ENCODE assay signal across 21 cellular contexts in the genomic region with DNA sequence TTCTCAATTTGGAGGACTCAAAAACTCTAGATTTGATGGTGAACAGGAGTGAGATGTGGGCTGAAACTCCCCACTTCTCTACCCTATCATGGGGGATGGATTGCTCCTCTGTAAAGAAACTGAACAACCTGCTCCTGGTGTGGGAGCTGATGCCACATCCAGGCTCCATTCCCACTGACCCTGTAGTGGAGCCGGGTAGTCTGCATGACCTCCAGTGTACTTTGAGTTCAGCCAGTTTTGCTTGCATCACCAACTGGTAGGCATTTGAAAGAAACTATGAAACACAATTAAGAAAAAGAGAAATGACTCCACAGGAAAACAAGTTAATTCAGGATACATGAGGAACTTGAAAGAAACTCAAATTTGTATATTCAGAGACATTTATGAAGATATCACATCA.
"Had no signal": no experiment of that assay in that cellular context is flagged by ENCODE, and none has a peak within 500 bp of the region (broad histone marks: within the 10 kb centered on the region; RNA-seq: fewer than 3 reads in every experiment).

No MANE protein-coding gene starts in this region.

- ATAC-seq: activated CD4-positive, CD25-positive, alpha-beta regulatory T cell treated with anti-CD3 and anti-CD28 coated beads, Interleukin-2, amount 50 U/mL, for 24 hours; activated CD8-positive, alpha-beta T cell treated with anti-CD3 and anti-CD28 coated beads for 36 hours; activated naive CD8-positive, alpha-beta T cell treated with anti-CD3 and anti-CD28 coated beads, Interleukin-2, amount 50 U/mL, for 24 hours; heart right ventricle; natural killer cell treated with Interleukin-12 subunit alpha and Interleukin-12 subunit beta and Interleukin-15 and Interleukin-18, amount 100 ng/mL, for 72 hours; stimulated activated naive CD8-positive, alpha-beta T cell treated with anti-CD3 and anti-CD28 coated beads, Interleukin-15, Interleukin-2, amounts not matched to agents 100 U/mL and 50 U/mL, for 24 hours had no signal

- H3K27me3 ChIP-seq: heart right ventricle, ovary, right atrium auricular region had no signal

- H3K4me1 ChIP-seq: prostate gland had no signal

- H3K36me3 ChIP-seq: heart right ventricle, ovary, prostate gland, right atrium auricular region had no signal

- H3K27ac ChIP-seq: heart right ventricle, ovary, prostate gland, right atrium auricular region, VCaP had no signal

- H3K4me3 ChIP-seq: heart right ventricle, ovary, prostate gland, right atrium auricular region had no signal

- DNase-seq: activated CD4-positive, alpha-beta T cell treated with anti-CD3 and anti-CD28 coated beads, Interleukin-2, amount 10 ng/mL, durations not matched to agents 24 days and 14 days; activated CD8-positive, alpha-beta T cell treated with anti-CD3 and anti-CD28 coated beads for 36 hours; activated gamma-delta T cell; activated naive CD4-positive, alpha-beta T cell treated with anti-CD3 and anti-CD28 coated beads, Interleukin-2, amount 50 U/mL, for 16 hours; activated naive CD8-positive, alpha-beta T cell treated with anti-CD3 and anti-CD28 coated beads, Interleukin-2, amount 50 U/mL, for 24 hours; cerebellar nuclear complex; cortex of kidney; endodermal cell; foreskin fibroblast; heart right ventricle; kidney; mammary epithelial cell; ovary; stimulated activated CD4-positive, alpha-beta T cell treated with anti-CD3 and anti-CD28 coated beads, Interleukin-4, amount 100 ng/mL, for 24 hours; stimulated activated naive CD8-positive, alpha-beta T cell treated with anti-CD3 and anti-CD28 coated beads, Interleukin-15, Interleukin-2, amounts not matched to agents 100 U/mL and 50 U/mL, for 24 hours; T-helper 2 cell had no signal
